ENCODE assay signal across 22 cellular contexts in genomic region chr2:52611757-52612156, GRCh38.
"Had no signal": no experiment of that assay in that cellular context is flagged by ENCODE, and none has a peak within 500 bp of the region (broad histone marks: within the 10 kb centered on the region; RNA-seq: fewer than 3 reads in every experiment).

No MANE protein-coding gene starts in this region.

- H3K27me3 Mint-ChIP-seq: dendritic cell treated with granulocyte-macrophage colony-stimulating factor and Interleukin-4, amounts not matched to agents 40 ng/mL and 50 ng/mL, for 4 days; effector memory CD8-positive, alpha-beta T cell; naive thymus-derived CD8-positive, alpha-beta T cell had no signal

- H3K9me3 ChIP-seq: esophagus muscularis mucosa, gastroesophageal sphincter, thoracic aorta, transverse colon had no signal

- DNase-seq: effector memory CD8-positive, alpha-beta T cell; glutamatergic neuron; islet precursor cell; mammary epithelial cell; mucosa of descending colon; naive thymus-derived CD8-positive, alpha-beta T cell; spleen; stimulated activated CD4-positive, alpha-beta T cell treated with anti-CD3 and anti-CD28 coated beads, Interleukin-15, amount 100 ng/mL, for 24 hours; stimulated activated CD4-positive, alpha-beta T cell treated with anti-CD3 and anti-CD28 coated beads, Interleukin-1b, Interleukin-23, amount 100 ng/mL, for 48 hours; stimulated activated CD4-positive, alpha-beta T cell treated with anti-CD3 and anti-CD28 coated beads, Interleukin-4, amount 100 ng/mL, for 24 hours; stimulated activated naive CD4-positive, alpha-beta T cell; stomach; substantia nigra; transverse colon had no signal

- H3K36me3 ChIP-seq: esophagus muscularis mucosa, gastroesophageal sphincter, spleen, stomach, thoracic aorta, transverse colon had no signal

- H3K4me3 ChIP-seq: esophagus muscularis mucosa, gastroesophageal sphincter, mucosa of descending colon, spleen, stomach, thoracic aorta, transverse colon had no signal

- H3K27me3 ChIP-seq: esophagus muscularis mucosa, gastroesophageal sphincter, spleen, stomach, transverse colon had no signal

- H3K4me1 Mint-ChIP-seq: naive thymus-derived CD8-positive, alpha-beta T cell had no signal

- H3K27ac ChIP-seq: epithelial cell of prostate, esophagus muscularis mucosa, gastroesophageal sphincter, spleen, stomach, thoracic aorta, transverse colon had no signal

- H3K36me3 Mint-ChIP-seq: naive thymus-derived CD8-positive, alpha-beta T cell had no signal

- ATAC-seq: effector memory CD8-positive, alpha-beta T cell; gastroesophageal sphincter; left lobe of liver; mucosa of descending colon; naive thymus-derived CD8-positive, alpha-beta T cell; sciatic nerve had no signal

- H3K27ac Mint-ChIP-seq: dendritic cell treated with granulocyte-macrophage colony-stimulating factor and Interleukin-4, amounts not matched to agents 40 ng/mL and 50 ng/mL, for 4 days; effector memory CD8-positive, alpha-beta T cell; naive thymus-derived CD8-positive, alpha-beta T cell had no signal

- H3K4me3 Mint-ChIP-seq: dendritic cell treated with granulocyte-macrophage colony-stimulating factor and Interleukin-4, amounts not matched to agents 40 ng/mL and 50 ng/mL, for 4 days; effector memory CD8-positive, alpha-beta T cell; naive thymus-derived CD8-positive, alpha-beta T cell; neural crest cell had no signal

- H3K9me3 Mint-ChIP-seq: neural crest cell had no signal
